1 cellular context compared by ENCODE assay signal in the genomic region with DNA sequence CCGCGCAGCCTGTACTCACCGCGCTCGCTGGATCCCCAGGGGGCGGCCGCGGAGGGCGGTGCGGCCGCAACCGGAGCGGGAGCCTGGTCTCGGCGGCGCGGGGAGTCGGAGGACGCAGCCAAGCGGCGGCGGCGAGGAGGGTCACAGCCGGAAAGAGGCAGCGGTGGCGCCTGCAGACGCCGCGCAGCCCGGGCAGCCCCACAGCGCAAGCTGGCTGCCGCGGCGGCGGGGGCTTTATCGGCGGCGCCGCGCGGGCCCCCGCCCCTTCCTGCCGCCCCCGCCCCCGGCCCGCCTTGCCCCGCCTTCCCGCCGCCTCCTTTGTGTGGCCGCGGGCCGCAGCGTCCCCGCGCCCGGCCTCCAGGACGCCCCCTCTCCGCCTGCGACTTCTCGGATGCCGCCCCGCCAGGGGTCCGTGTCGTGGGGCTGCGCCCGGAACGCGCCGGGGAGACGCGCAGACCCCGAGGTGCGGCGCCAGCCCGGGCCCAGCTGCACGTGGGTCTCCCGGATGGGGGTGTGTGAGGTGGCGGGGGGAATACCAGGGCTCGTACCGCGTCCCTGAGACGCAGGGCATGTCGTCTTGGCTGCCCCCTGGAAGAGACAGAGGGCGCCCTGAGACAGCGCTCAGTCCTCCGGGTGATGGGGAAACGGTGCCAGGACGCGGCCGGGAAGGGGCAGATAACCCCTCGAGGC.
A peak's percentile ranks its signal among the peaks of the same experiment; 100 is the strongest.
TF ChIP-seq lines count a peak whose summit lies in the region.

Gene SERPINE2 (minus strand): TSS at position 207 of the 690 bp plus-strand sequence. CDS start 37,386 bp downstream, outside the sequence.

TF ChIP-seq in HEK293, 187 proteins besides CTCF, POLR2A, EP300 and RAD21 (continued from another document):
- TF ChIP-seq, protein P1, sequence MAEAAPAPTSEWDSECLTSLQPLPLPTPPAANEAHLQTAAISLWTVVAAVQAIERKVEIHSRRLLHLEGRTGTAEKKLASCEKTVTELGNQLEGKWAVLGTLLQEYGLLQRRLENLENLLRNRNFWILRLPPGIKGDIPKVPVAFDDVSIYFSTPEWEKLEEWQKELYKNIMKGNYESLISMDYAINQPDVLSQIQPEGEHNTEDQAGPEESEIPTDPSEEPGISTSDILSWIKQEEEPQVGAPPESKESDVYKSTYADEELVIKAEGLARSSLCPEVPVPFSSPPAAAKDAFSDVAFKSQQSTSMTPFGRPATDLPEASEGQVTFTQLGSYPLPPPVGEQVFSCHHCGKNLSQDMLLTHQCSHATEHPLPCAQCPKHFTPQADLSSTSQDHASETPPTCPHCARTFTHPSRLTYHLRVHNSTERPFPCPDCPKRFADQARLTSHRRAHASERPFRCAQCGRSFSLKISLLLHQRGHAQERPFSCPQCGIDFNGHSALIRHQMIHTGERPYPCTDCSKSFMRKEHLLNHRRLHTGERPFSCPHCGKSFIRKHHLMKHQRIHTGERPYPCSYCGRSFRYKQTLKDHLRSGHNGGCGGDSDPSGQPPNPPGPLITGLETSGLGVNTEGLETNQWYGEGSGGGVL (tag by site-specific recombination; IDR thresholded peaks at IDR 0.05): peak; percentile 27; the same call in 1 of the 2 replicates
- TF ChIP-seq ZNF335 (tag by site-specific recombination; conservative IDR thresholded peaks at IDR 0.05) (no peak), ZBTB48 (tag by site-specific recombination; IDR thresholded peaks at IDR 0.05) (peak; percentile 95), ZNF549 (tag by site-specific recombination; IDR thresholded peaks at IDR 0.05) (no peak), PRDM10 (tag by site-specific recombination; IDR thresholded peaks at IDR 0.05) (0 out of 2 replicates have a peak, but pooled peaks have one; percentile 15), ZBTB21 (tag by site-specific recombination; IDR thresholded peaks at IDR 0.05) (no peak)
- TF ChIP-seq, protein P2, sequence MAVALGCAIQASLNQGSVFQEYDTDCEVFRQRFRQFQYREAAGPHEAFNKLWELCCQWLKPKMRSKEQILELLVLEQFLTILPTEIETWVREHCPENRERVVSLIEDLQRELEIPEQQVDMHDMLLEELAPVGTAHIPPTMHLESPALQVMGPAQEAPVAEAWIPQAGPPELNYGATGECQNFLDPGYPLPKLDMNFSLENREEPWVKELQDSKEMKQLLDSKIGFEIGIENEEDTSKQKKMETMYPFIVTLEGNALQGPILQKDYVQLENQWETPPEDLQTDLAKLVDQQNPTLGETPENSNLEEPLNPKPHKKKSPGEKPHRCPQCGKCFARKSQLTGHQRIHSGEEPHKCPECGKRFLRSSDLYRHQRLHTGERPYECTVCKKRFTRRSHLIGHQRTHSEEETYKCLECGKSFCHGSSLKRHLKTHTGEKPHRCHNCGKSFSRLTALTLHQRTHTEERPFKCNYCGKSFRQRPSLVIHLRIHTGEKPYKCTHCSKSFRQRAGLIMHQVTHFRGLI (tag by site-specific recombination; IDR thresholded peaks at IDR 0.05): no peak
